In the genomic region with DNA sequence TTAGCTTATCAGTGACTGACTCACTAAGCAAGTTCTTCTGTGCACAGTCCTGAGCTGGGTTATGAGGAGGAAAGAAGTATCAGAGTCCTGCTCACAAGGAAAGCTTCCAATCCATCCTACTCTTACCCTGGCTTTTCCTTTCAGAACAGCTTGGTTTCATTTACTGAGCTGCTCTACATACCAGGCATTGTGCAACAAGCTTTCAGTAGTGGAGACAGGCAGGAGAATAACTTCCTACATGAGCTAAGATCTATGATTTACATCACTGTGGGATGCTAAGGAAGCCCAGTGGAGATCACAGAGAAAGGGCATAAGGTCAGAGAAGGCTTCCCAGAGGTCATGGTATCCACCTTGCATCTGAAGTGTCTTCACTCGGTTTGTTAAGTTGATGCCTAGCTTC, we compare ENCODE assay signal across 19 cellular contexts.
DNase-seq lines count a peak whose midpoint lies in the region; ATAC-seq and TF ChIP-seq lines count a peak whose summit lies in the region.
"Had no signal": no experiment of that assay in that cellular context is flagged by ENCODE, and none has a peak within 500 bp of the region (broad histone marks: within the 10 kb centered on the region; RNA-seq: fewer than 3 reads in every experiment).

No MANE protein-coding gene starts in this region.

- no peak overlapping the region for H2AFZ ChIP-seq in GM23248
- H2AFZ ChIP-seq in mesenchymal stem cell (ENCODE audit: low read depth, low read length), result no peak overlapping the region

- H2BK12ac ChIP-seq in mesenchymal stem cell (ENCODE audit: low read length in 2 of 2), result no peak overlapping the region

- no peak overlapping the region for H3K14ac ChIP-seq in mesenchymal stem cell (ENCODE audit: low read length in 2 of 2)

- 0 to 11% methylated on average over 1 of the region's 1 CpG for WGBS in GM23248 (ENCODE audit: low coverage in 1 of 2, low lambda C conversion rate in 2 of 2, missing lambda C conversion rate in 2 of 2), 2 experiments
- 66% methylated on average over 1 of the region's 1 CpG for WGBS in mesenchymal stem cell

- no peak overlapping the region for H3K18ac ChIP-seq in mesenchymal stem cell (ENCODE audit: low read depth in 1 of 2, low read length in 2 of 2)

- H3K27me3 ChIP-seq in GM23248 (replicated peaks; ENCODE audit: insufficient read depth) (peaks cover 17% of the 10 kb centered on the region), mesenchymal stem cell (ENCODE audit: control insufficient read depth in 1 of 2, insufficient read depth in 1 of 2, low read length in 2 of 2) (peaks cover 12 to 13% of the 10 kb centered on the region in 2 experiments), left ventricle myocardium inferior (ENCODE audit: low read depth) (no peaks in the 10 kb centered on the region)

- H4K20me1 ChIP-seq in GM23248 (ENCODE audit: insufficient read depth), result no peaks in the 10 kb centered on the region

- H3K27ac ChIP-seq in GM23248, result no peak overlapping the region
- H3K27ac ChIP-seq in VCaP, result 0 out of 2 replicates have a peak overlapping the region, but pooled peaks have one; percentile 49
- H3K27ac ChIP-seq in mesenchymal stem cell (ENCODE audit: low read length, poor library complexity, severe bottlenecking), result no peak overlapping the region
- H3K27ac ChIP-seq in left ventricle myocardium inferior (replicated peaks), result no peak overlapping the region

- H2BK15ac ChIP-seq in mesenchymal stem cell (ENCODE audit: low read depth, poor library complexity, severe bottlenecking), result no peak overlapping the region

- no peaks in the 10 kb centered on the region for H3K79me1 ChIP-seq in mesenchymal stem cell (replicated peaks; ENCODE audit: low read length, poor library complexity, severe bottlenecking)

- no peak overlapping the region for H3K23ac ChIP-seq in mesenchymal stem cell (ENCODE audit: low read length in 2 of 2)

- H3K4me1 ChIP-seq in GM23248 (ENCODE audit: insufficient read depth), result no peaks in the 10 kb centered on the region
- H3K4me1 ChIP-seq in mesenchymal stem cell (ENCODE audit: control insufficient read depth, insufficient read depth, low read depth, low read length), result no peaks in the 10 kb centered on the region
- no peaks in the 10 kb centered on the region for H3K4me1 ChIP-seq in left ventricle myocardium inferior

- no peaks in the 10 kb centered on the region for H3K36me3 ChIP-seq in GM23248 (ENCODE audit: low read depth)
- H3K36me3 ChIP-seq in mesenchymal stem cell (ENCODE audit: control insufficient read depth in 1 of 2, insufficient read depth in 2 of 2, low read depth in 1 of 2, low read length in 2 of 2), result no peaks in the 10 kb centered on the region
- H3K36me3 ChIP-seq in left ventricle myocardium inferior, result no peaks in the 10 kb centered on the region

- H3K4me3 ChIP-seq in GM23248, result no peak overlapping the region
- H3K4me3 ChIP-seq in mesenchymal stem cell (ENCODE audit: insufficient read depth in 1 of 2, low read depth in 1 of 2, low read length in 2 of 2), result no peak overlapping the region
- no peak overlapping the region for H3K4me3 ChIP-seq in left ventricle myocardium inferior

- H3K4me2 ChIP-seq in GM23248 (ENCODE audit: unreplicated experiment) (no peak overlapping the region), mesenchymal stem cell (ENCODE audit: low read length, poor library complexity, severe bottlenecking) (no peak overlapping the region)

- no peak overlapping the region for H2BK5ac ChIP-seq in mesenchymal stem cell (ENCODE audit: low read depth, low read length, poor library complexity, severe bottlenecking)

- no peak overlapping the region for H4K8ac ChIP-seq in mesenchymal stem cell (ENCODE audit: low read length)

- H3K79me2 ChIP-seq in GM23248 (ENCODE audit: insufficient read depth), result no peaks in the 10 kb centered on the region

- H3K9me2 ChIP-seq in GM23248 (ENCODE audit: insufficient read depth), result no peaks in the 10 kb centered on the region

- no peak for ATAC-seq in HG02678 (IDR thresholded peaks at IDR 0.05; ENCODE audit: unreplicated experiment)

- no peaks in the 10 kb centered on the region for H3K9me3 ChIP-seq in GM23248 (ENCODE audit: low read depth)
- H3K9me3 ChIP-seq in mesenchymal stem cell (ENCODE audit: control insufficient read depth, low read length), result no peaks in the 10 kb centered on the region
- no peaks in the 10 kb centered on the region for H3K9me3 ChIP-seq in left ventricle myocardium inferior (replicated peaks)

- no peak overlapping the region for H2BK120ac ChIP-seq in mesenchymal stem cell (ENCODE audit: low read depth, low read length)

- H3K9ac ChIP-seq in GM23248, result no peak overlapping the region
- H3K9ac ChIP-seq in mesenchymal stem cell (ENCODE audit: low read length), result no peak overlapping the region

- in situ Hi-C loops in GM23248 (cut with MboI), result no loop called here

- intact Hi-C loops in left ventricle myocardium inferior (cut with micrococcal nuclease), result no loop called here

- no peak for TF ChIP-seq CTCF in VCaP (conservative IDR thresholded peaks at IDR 0.05)
- TF ChIP-seq CTCF in left ventricle myocardium inferior (IDR thresholded peaks at IDR 0.05; ENCODE audit: borderline replicate concordance), result no peak

- H3F3A ChIP-seq in GM23248 (ENCODE audit: insufficient read depth), result no peaks in the 10 kb centered on the region

- H4K91ac ChIP-seq in mesenchymal stem cell (ENCODE audit: low read length), result no peak overlapping the region

- DNase-seq in GM23248 (peak; percentile 26), fibroblast of gingiva (ENCODE audit: low read depth) (peak; percentile 44), mesenchymal stem cell (peak; percentile 6), left ventricle myocardium inferior (no peak)
- no peak for DNase-seq in activated CD4-positive, CD25-positive, alpha-beta regulatory T cell treated with anti-CD3 and anti-CD28 coated beads, Interleukin-2, amount 50 U/mL, for 72 hours
- DNase-seq: COR-L47, DMS153, EL, HFFc6, MV-4-11, NCI-H1417, NCI-H187 treated with DMSO at 0.1 percent for 48 hours, NCI-H2171, NCI-H446 treated with DMSO at 0.1 percent for 48 hours, NCI-H748 treated with DMSO at 0.1 percent for 48 hours, RPMI8226, SIG-M5 had no signal

- H2AK5ac ChIP-seq in mesenchymal stem cell (ENCODE audit: low read length, severe bottlenecking), result no peak overlapping the region

- H3K4ac ChIP-seq in mesenchymal stem cell (ENCODE audit: low read depth in 1 of 2, low read length in 2 of 2), result no peak overlapping the region

Comparison
In these comparisons a context has a peak if more than half of its experiments do, and no peak if none do; other contexts are left out.
1. DNase-seq: peak in GM23248 (single experiment), fibroblast of gingiva (single experiment) and mesenchymal stem cell (single experiment); none in activated CD4-positive, CD25-positive, alpha-beta regulatory T cell treated with anti-CD3 and anti-CD28 coated beads, Interleukin-2, amount 50 U/mL, for 72 hours (single experiment) and left ventricle myocardium inferior (single experiment).